In the genomic region with DNA sequence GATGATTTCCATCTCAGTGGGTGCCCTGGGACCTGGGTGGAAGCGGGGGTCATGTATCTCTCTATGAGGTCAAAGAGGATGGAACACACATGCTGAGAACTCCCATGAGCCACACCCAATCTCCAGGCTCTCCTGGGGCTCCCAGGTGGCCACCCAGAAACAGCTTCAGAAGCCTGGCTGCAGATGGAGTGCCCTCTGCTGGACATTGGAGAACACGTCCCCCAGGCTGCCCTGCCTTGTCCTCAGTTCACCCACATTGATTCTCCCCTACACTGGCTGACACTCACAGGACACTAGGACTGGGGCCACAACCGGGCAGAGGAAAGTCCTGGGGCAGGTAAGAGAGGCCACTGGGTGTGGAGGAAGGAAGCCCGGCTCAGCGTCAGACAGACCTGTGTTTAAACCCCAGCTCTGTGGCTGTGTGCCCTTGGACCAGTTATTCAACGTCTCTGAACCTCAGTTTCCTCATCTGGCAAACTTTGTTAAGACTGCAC, we compare ENCODE assay signal across 8 cellular contexts. TPM values are rescaled to one million over a fixed set of nuclear protein-coding genes. Genes with fewer than 3 reads are reported as not detected.
DNase-seq lines count a peak whose midpoint lies in the region; ATAC-seq and TF ChIP-seq lines count a peak whose summit lies in the region.

No MANE protein-coding gene starts in this region.

- no peaks in the 10 kb centered on the region for H3K9me3 Mint-ChIP-seq in activated CD4-positive, alpha-beta T cell treated with anti-CD3 and anti-CD28 coated beads, Interleukin-2, amount 10 ng/mL, durations not matched to agents 7 days and 5 days
- no peaks in the 10 kb centered on the region for H3K9me3 Mint-ChIP-seq in mesothelial cell of epicardium

- CTCF ChIA-PET in AG04450 (lab: Charles Lee): interaction anchor here (0.6 to 10.2 kb wide), 11 partner anchors 12 to 58 kb away, joined by 3 to 101 read pairs (median 5); no protein-coding TSS in a partner anchor
- CTCF ChIA-PET in activated CD4-positive, alpha-beta T cell treated with anti-CD3 and anti-CD28 coated beads, Interleukin-2, amount 10 ng/mL, durations not matched to agents 7 days and 5 days (lab: Charles Lee): interaction anchor here (0.6 to 15.4 kb wide), 23 partner anchors 9 to 210 kb away, joined by 3 to 143 read pairs (median 4); a partner anchor contains a TSS

- no peaks in the 10 kb centered on the region for H3K27me3 ChIP-seq in AG04450 (ENCODE audit: control insufficient read depth, insufficient read depth, low read length)
- H3K27me3 ChIP-seq in dorsolateral prefrontal cortex: no peaks in the 10 kb centered on the region

- H3K36me3 Mint-ChIP-seq in activated CD4-positive, alpha-beta T cell treated with anti-CD3 and anti-CD28 coated beads, Interleukin-2, amount 10 ng/mL, durations not matched to agents 7 days and 5 days (ENCODE audit: low read depth): peaks cover 19% of the 10 kb centered on the region
- no peaks in the 10 kb centered on the region for H3K36me3 Mint-ChIP-seq in mesothelial cell of epicardium

- TF ChIP-seq CTCF in AG04450 (IDR thresholded peaks at IDR 0.05; ENCODE audit: low read depth, low read length) (peak; percentile 96), dorsolateral prefrontal cortex (IDR thresholded peaks at IDR 0.05 in 54 of 56, conservative IDR thresholded peaks at IDR 0.05 in 2 of 56; ENCODE audit: low read depth in 1 of 56, partially characterized antibody in 56 of 56) (peak; percentile 50 to 93 (median 85)), mesothelial cell of epicardium (IDR thresholded peaks at IDR 0.05; ENCODE audit: unreplicated experiment) (peak; percentile 73)

- H3K4me3 ChIP-seq in AG04450 (ENCODE audit: low read depth, low read length): no peak overlapping the region
- H3K4me3 ChIP-seq in dorsolateral prefrontal cortex: no peak overlapping the region

- peak overlapping the region; percentile 78 for H3K27ac Mint-ChIP-seq in activated CD4-positive, alpha-beta T cell treated with anti-CD3 and anti-CD28 coated beads, Interleukin-2, amount 10 ng/mL, durations not matched to agents 7 days and 5 days
- H3K27ac Mint-ChIP-seq in mesothelial cell of epicardium: no peak overlapping the region

- H3K4me3 Mint-ChIP-seq in activated CD4-positive, alpha-beta T cell treated with anti-CD3 and anti-CD28 coated beads, Interleukin-2, amount 10 ng/mL, durations not matched to agents 7 days and 5 days: no peak overlapping the region
- no peak overlapping the region for H3K4me3 Mint-ChIP-seq in mesothelial cell of epicardium

- DNase-seq in AG04450 (ENCODE audit: low read depth, low spot score) (no peak), GM19240 (ENCODE audit: insufficient read length, low spot score) (peak; percentile 58), NCI-H526 treated with DMSO at 0.1 percent for 48 hours (lab: John Stamatoyannopoulos, UW) (peak; percentile 23), dorsolateral prefrontal cortex (peak in 9 of 10 donors; percentile 48 to 81 (median 72)), mesothelial cell of epicardium (ENCODE audit: low spot score in 2 of 2, unreplicated experiment in 2 of 2) (peak in 1 of 2 experiments; percentile 72)
- peak; percentile 82 for DNase-seq in activated CD4-positive, alpha-beta T cell treated with anti-CD3 and anti-CD28 coated beads, Interleukin-2, amount 10 ng/mL, durations not matched to agents 7 days and 5 days
- DNase-seq in stimulated activated CD8-positive, alpha-beta memory T cell treated with anti-CD3 and anti-CD28 coated beads, Interleukin-7, amount 100 ng/mL, for 4 hours (ENCODE audit: low read depth in 2 of 2): peak; percentile 46 to 53

- no peaks in the 10 kb centered on the region; the same call in 1 of the 2 replicates for H3K9me3 ChIP-seq in AG04450 (ENCODE audit: control insufficient read depth, insufficient read depth, low read length)

- no peak for ATAC-seq in GM19452 (IDR thresholded peaks at IDR 0.05; ENCODE audit: unreplicated experiment)

- POLR2A ChIA-PET in AG04450 (lab: Yijun Ruan, JAX): interaction anchor here (0.6 to 4.1 kb wide), 6 partner anchors 19 to 74 kb away, joined by 3 to 38 read pairs (median 10); a partner anchor contains a TSS
- POLR2A ChIA-PET in activated CD4-positive, alpha-beta T cell treated with anti-CD3 and anti-CD28 coated beads, Interleukin-2, amount 10 ng/mL, durations not matched to agents 7 days and 5 days (lab: Charles Lee): interaction anchor here (1.4 kb wide), 1 partner anchor 39 kb away, joined by 3 read pairs; no protein-coding TSS in a partner anchor

- H3K27me3 Mint-ChIP-seq in activated CD4-positive, alpha-beta T cell treated with anti-CD3 and anti-CD28 coated beads, Interleukin-2, amount 10 ng/mL, durations not matched to agents 7 days and 5 days: no peaks in the 10 kb centered on the region
- H3K27me3 Mint-ChIP-seq in mesothelial cell of epicardium (ENCODE audit: low read depth): no peaks in the 10 kb centered on the region

- intact Hi-C loops in dorsolateral prefrontal cortex (cut with DNase I): loop anchor here (2.0 to 10.0 kb wide), 5 partner anchors 21 to 137 kb away; a partner anchor contains a TSS

- peaks cover 39% of the 10 kb centered on the region for H3K4me1 Mint-ChIP-seq in activated CD4-positive, alpha-beta T cell treated with anti-CD3 and anti-CD28 coated beads, Interleukin-2, amount 10 ng/mL, durations not matched to agents 7 days and 5 days
- H3K4me1 Mint-ChIP-seq in mesothelial cell of epicardium: peaks cover 21% of the 10 kb centered on the region

- H3K27ac ChIP-seq in AG04450 (ENCODE audit: low read depth, low read length) (peak overlapping the region; percentile 70), dorsolateral prefrontal cortex (peak overlapping the region in 1 of 59 donors; percentile 13)

RNA-seq across cellular contexts. Expression of a gene that starts 4.5 kb away (rescaled TPM):
- 10.4 and 11.8 TPM in 2 replicates for polyA plus RNA-seq in AG04450 (2011; rRNA removed)
- polyA minus RNA-seq in AG04450 (2011; rRNA and poly(A)+ RNA removed): 10.9 and 13.9 TPM in 2 replicates
- total RNA-seq in activated CD4-positive, alpha-beta T cell treated with anti-CD3 and anti-CD28 coated beads, Interleukin-2, amount 10 ng/mL, durations not matched to agents 7 days and 5 days: 10 to 100 TPM; 57.3 to 57.7 TPM
- total RNA-seq in dorsolateral prefrontal cortex (10 to 100 TPM; 14.9 to 41.9 (median 27.5) TPM), mesothelial cell of epicardium (23.9 to 25.2 TPM (median 24.8 TPM) in 3 replicates)

RNA-seq across cellular contexts. Expression of a gene that starts 6.2 kb away (rescaled TPM):
- polyA plus RNA-seq in AG04450 (2011; rRNA removed): 5,926 and 7,935 TPM in 2 replicates
- polyA minus RNA-seq in AG04450 (2011; rRNA and poly(A)+ RNA removed): 3,546 and 5,412 TPM in 2 replicates
- 1,000 to 10,000 TPM; 1,140 to 1,273 TPM for total RNA-seq in activated CD4-positive, alpha-beta T cell treated with anti-CD3 and anti-CD28 coated beads, Interleukin-2, amount 10 ng/mL, durations not matched to agents 7 days and 5 days
- total RNA-seq in dorsolateral prefrontal cortex: 100 to 1,000 TPM; 153 to 409 (median 258) TPM
- 238 to 262 TPM (median 242 TPM) in 3 replicates for total RNA-seq in mesothelial cell of epicardium

RNA-seq across cellular contexts. Expression of a gene that starts 15.2 kb away (rescaled TPM):
- polyA plus RNA-seq in AG04450 (2011; rRNA removed): 37.0 and 76.4 TPM in 2 replicates
- polyA minus RNA-seq in AG04450 (2011; rRNA and poly(A)+ RNA removed): 78.8 and 114 TPM in 2 replicates
- total RNA-seq in activated CD4-positive, alpha-beta T cell treated with anti-CD3 and anti-CD28 coated beads, Interleukin-2, amount 10 ng/mL, durations not matched to agents 7 days and 5 days: 10 to 100 TPM; 44.1 to 53.5 TPM
- total RNA-seq in dorsolateral prefrontal cortex: 10 to 100 TPM in 114 of 120 experiments, 1 to 10 TPM in 6; 7.5 to 29.3 (median 14.5) TPM
- total RNA-seq in mesothelial cell of epicardium: 69.2 to 76.1 TPM (median 71.4 TPM) in 3 replicates

RNA-seq across cellular contexts. Expression of a gene that starts 23.1 kb away (rescaled TPM):
- polyA plus RNA-seq in AG04450 (2011; rRNA removed): 11.7 and 17.7 TPM in 2 replicates
- polyA minus RNA-seq in AG04450 (2011; rRNA and poly(A)+ RNA removed): 6.3 and 9.7 TPM in 2 replicates
- 10 to 100 TPM; 21.5 to 21.8 TPM for total RNA-seq in activated CD4-positive, alpha-beta T cell treated with anti-CD3 and anti-CD28 coated beads, Interleukin-2, amount 10 ng/mL, durations not matched to agents 7 days and 5 days
- 100 to 1,000 TPM in 119 of 120 experiments, 10 to 100 TPM in 1; 62.4 to 280 (median 189) TPM for total RNA-seq in dorsolateral prefrontal cortex
- 15.6 to 16.5 TPM (median 16.1 TPM) in 3 replicates for total RNA-seq in mesothelial cell of epicardium

RNA-seq across cellular contexts. Expression of a gene that starts 42.1 kb away (rescaled TPM):
- polyA plus RNA-seq in AG04450 (2011; rRNA removed): 8.4 and 11.3 TPM in 2 replicates
- 12.8 and 14.4 TPM in 2 replicates for polyA minus RNA-seq in AG04450 (2011; rRNA and poly(A)+ RNA removed)
- total RNA-seq in activated CD4-positive, alpha-beta T cell treated with anti-CD3 and anti-CD28 coated beads, Interleukin-2, amount 10 ng/mL, durations not matched to agents 7 days and 5 days: 100 to 1,000 TPM; 184 to 187 TPM
- 10 to 100 TPM in 80 of 120 experiments, 1 to 10 TPM in 40; 5.9 to 31.1 (median 11.7) TPM for total RNA-seq in dorsolateral prefrontal cortex
- 30.0 to 33.0 TPM (median 31.9 TPM) in 3 replicates for total RNA-seq in mesothelial cell of epicardium
